ENCODE assay signal across 29 cellular contexts in genomic region chr17:791807-792206, GRCh38. TPM values are rescaled to one million over a fixed set of nuclear protein-coding genes. Genes with fewer than 3 reads are reported as not detected.
DNase-seq lines count a peak whose midpoint lies in the region; ATAC-seq and TF ChIP-seq lines count a peak whose summit lies in the region.
"Had no signal": no experiment of that assay in that cellular context is flagged by ENCODE, and none has a peak within 500 bp of the region (broad histone marks: within the 10 kb centered on the region; RNA-seq: fewer than 3 reads in every experiment).

No MANE protein-coding gene starts in this region.

- no peak for ATAC-seq in HG03159 (IDR thresholded peaks at IDR 0.05; ENCODE audit: unreplicated experiment)
- ATAC-seq: activated CD4-positive, CD25-positive, alpha-beta regulatory T cell treated with anti-CD3 and anti-CD28 coated beads, Interleukin-2, amount 50 U/mL, for 24 hours; activated CD8-positive, alpha-beta memory T cell treated with anti-CD3 and anti-CD28 coated beads, Interleukin-2, amount 10 ng/mL, durations not matched to agents 7 days and 5 days; activated naive CD8-positive, alpha-beta T cell treated with anti-CD3 and anti-CD28 coated beads, Interleukin-2, amount 50 U/mL, for 24 hours; CD8-positive, alpha-beta T cell; stimulated activated naive CD8-positive, alpha-beta T cell treated with anti-CD3 and anti-CD28 coated beads, Interleukin-15, Interleukin-2, amounts not matched to agents 100 U/mL and 50 U/mL, for 24 hours had no signal

- H2BK12ac ChIP-seq in neuronal stem cell (ENCODE audit: low read length): no peak overlapping the region

- peak overlapping the region; percentile 80 for H3K23ac ChIP-seq in neuronal stem cell (ENCODE audit: low read depth, low read length, poor library complexity)

- H3K4me3 ChIP-seq in Caco-2 (ENCODE audit: low read depth, low read length) (no peak overlapping the region), neuronal stem cell (ENCODE audit: low read length in 2 of 2) (no peak overlapping the region)
- H3K4me3 ChIP-seq: dorsolateral prefrontal cortex had no signal

- intact Hi-C loops in Caco-2 (cut with micrococcal nuclease; ENCODE audit: unreplicated experiment): no loop called here

- no peak overlapping the region for H3K27ac Mint-ChIP-seq in Caco-2 (ENCODE audit: unreplicated experiment)
- H3K27ac Mint-ChIP-seq: activated CD8-positive, alpha-beta memory T cell treated with anti-CD3 and anti-CD28 coated beads, Interleukin-2, amount 10 ng/mL, durations not matched to agents 7 days and 5 days; activated naive CD8-positive, alpha-beta T cell treated with anti-CD3 and anti-CD28 coated beads, Interleukin-2, amount 50 U/mL, for 24 hours; CD8-positive, alpha-beta T cell had no signal

- H3K9me3 ChIP-seq in Caco-2: no peaks in the 10 kb centered on the region
- H3K9me3 ChIP-seq in neuronal stem cell (replicated peaks in 1 of 2; ENCODE audit: control insufficient read depth in 2 of 2, insufficient read depth in 1 of 2, low read depth in 1 of 2, low read length in 2 of 2): no peaks in the 10 kb centered on the region
- H3K9me3 ChIP-seq: BE2C, left ventricle myocardium inferior, testis had no signal

- no peaks in the 10 kb centered on the region for H3K27me3 ChIP-seq in Caco-2 (replicated peaks; ENCODE audit: control insufficient read depth, insufficient read depth, low read length)
- no peaks in the 10 kb centered on the region for H3K27me3 ChIP-seq in neuronal stem cell (ENCODE audit: control insufficient read depth in 3 of 3, insufficient read depth in 3 of 3, low read depth in 1 of 3, low read length in 3 of 3)
- H3K27me3 ChIP-seq: BE2C, dorsolateral prefrontal cortex, testis had no signal

- CTCF ChIA-PET in Caco-2 (lab: Charles Lee): interaction anchor here (2.7 kb wide), 1 partner anchor 189 kb away, joined by 8 read pairs; the partner anchor contains the start of gene NXN
- CTCF ChIA-PET in RWPE1 (lab: Yijun Ruan, JAX): interaction anchor here (1.5 kb wide), 1 partner anchor 189 kb away, joined by 7 read pairs; no protein-coding TSS in a partner anchor

- H3K36me3 Mint-ChIP-seq in Caco-2 (ENCODE audit: insufficient read depth, unreplicated experiment): peaks cover 65% of the 10 kb centered on the region

- no peak overlapping the region for H2BK15ac ChIP-seq in neuronal stem cell (ENCODE audit: low read length)

- no peak overlapping the region for H4K8ac ChIP-seq in neuronal stem cell (ENCODE audit: low read depth, low read length)

- no peaks in the 10 kb centered on the region for H3K27me3 Mint-ChIP-seq in Caco-2 (ENCODE audit: insufficient read depth, unreplicated experiment)
- H3K27me3 Mint-ChIP-seq: activated CD8-positive, alpha-beta memory T cell treated with anti-CD3 and anti-CD28 coated beads, Interleukin-2, amount 10 ng/mL, durations not matched to agents 7 days and 5 days; activated naive CD8-positive, alpha-beta T cell treated with anti-CD3 and anti-CD28 coated beads, Interleukin-2, amount 50 U/mL, for 24 hours; naive B cell had no signal

- no peaks in the 10 kb centered on the region for H3K4me1 Mint-ChIP-seq in Caco-2 (ENCODE audit: low read depth, unreplicated experiment)

- H3K9me3 Mint-ChIP-seq in Caco-2 (ENCODE audit: unreplicated experiment): no peaks in the 10 kb centered on the region
- H3K9me3 Mint-ChIP-seq: activated naive CD8-positive, alpha-beta T cell treated with anti-CD3 and anti-CD28 coated beads, Interleukin-2, amount 50 U/mL, for 24 hours; CD8-positive, alpha-beta T cell; naive B cell had no signal

- no peak for TF ChIP-seq CTCF in Caco-2 (IDR thresholded peaks at IDR 0.05; ENCODE audit: insufficient read depth in 1 of 2, low read depth in 1 of 2, low read length in 1 of 2, severe bottlenecking in 1 of 2, unreplicated experiment in 1 of 2)
- no peak for TF ChIP-seq CTCF in RWPE1 (conservative IDR thresholded peaks at IDR 0.05; ENCODE audit: low read depth)

- H3K4me1 ChIP-seq in Caco-2 (no peaks in the 10 kb centered on the region), neuronal stem cell (ENCODE audit: control insufficient read depth in 2 of 2, insufficient read depth in 1 of 2, low read depth in 1 of 2, low read length in 2 of 2) (peaks cover 3 to 12% of the 10 kb centered on the region in 2 donors)
- H3K4me1 ChIP-seq: BE2C had no signal

- H3K4me2 ChIP-seq in neuronal stem cell (ENCODE audit: insufficient read depth, low read length, poor library complexity, severe bottlenecking): no peak overlapping the region

- TSS peak; percentile 13 for BruUV-seq in Caco-2 (replicated peaks; lab: Mats Ljungman, UMichigan)

- no peak overlapping the region for H2BK120ac ChIP-seq in neuronal stem cell (ENCODE audit: low read depth, low read length)

- no peak for DNase-seq in Caco-2
- no peak for DNase-seq in RWPE1 (ENCODE audit: low spot score)
- no peak for DNase-seq in epithelial cell of prostate (ENCODE audit: low read depth, low spot score)
- DNase-seq in neuronal stem cell (ENCODE audit: low spot score): no peak
- no peak for DNase-seq in glomerular visceral epithelial cell (ENCODE audit: extremely low spot score)
- DNase-seq in A172 (ENCODE audit: low spot score): no peak
- DNase-seq: activated CD4-positive, alpha-beta T cell treated with anti-CD3 and anti-CD28 coated beads, Interleukin-2, amount 50 U/mL, for 4 hours; activated CD8-positive, alpha-beta memory T cell treated with anti-CD3 and anti-CD28 coated beads, Interleukin-2, amount 10 ng/mL, durations not matched to agents 7 days and 5 days; activated naive CD8-positive, alpha-beta T cell treated with anti-CD3 and anti-CD28 coated beads, Interleukin-2, amount 50 U/mL, for 24 hours; activated T-cell treated with anti-CD3 and anti-CD28 coated beads, Interleukin-2, amount 50 U/mL, for 48 hours; BE2C; CD8-positive, alpha-beta T cell; DMS 273 treated with DMSO at 0.1 percent for 48 hours; EL; Kasumi-1; left ventricle myocardium inferior; midbrain; naive B cell; NCI-H1436; NCI-H2081; NCI-H226; NCI-H526 treated with DMSO at 0.1 percent for 48 hours; NK-92 treated with Interleukin-12 subunit alpha and Interleukin-12 subunit beta, amount 100 ng/mL, for 24 hours; stimulated activated naive CD8-positive, alpha-beta T cell treated with anti-CD3 and anti-CD28 coated beads, Interleukin-15, Interleukin-2, amounts not matched to agents 100 U/mL and 50 U/mL, for 24 hours; T-helper 2 cell; testis had no signal

- no peak overlapping the region for H3K4me3 Mint-ChIP-seq in Caco-2 (ENCODE audit: unreplicated experiment)
- H3K4me3 Mint-ChIP-seq: activated CD8-positive, alpha-beta memory T cell treated with anti-CD3 and anti-CD28 coated beads, Interleukin-2, amount 10 ng/mL, durations not matched to agents 7 days and 5 days; activated naive CD8-positive, alpha-beta T cell treated with anti-CD3 and anti-CD28 coated beads, Interleukin-2, amount 50 U/mL, for 24 hours; CD8-positive, alpha-beta T cell had no signal

- no peak overlapping the region for H2AK5ac ChIP-seq in neuronal stem cell (ENCODE audit: low read depth, low read length)

- no peaks in the 10 kb centered on the region for H3K36me3 ChIP-seq in Caco-2 (ENCODE audit: control insufficient read depth, insufficient read depth, low read length)
- peaks cover 31 to 74% of the 10 kb centered on the region in 2 donors for H3K36me3 ChIP-seq in neuronal stem cell (replicated peaks in 1 of 2; ENCODE audit: control insufficient read depth in 2 of 2, insufficient read depth in 2 of 2, low read length in 2 of 2)

- H3K4ac ChIP-seq in neuronal stem cell (ENCODE audit: low read length): no peak overlapping the region

- no peak overlapping the region for H2BK5ac ChIP-seq in neuronal stem cell (ENCODE audit: low read length)

- POLR2A ChIA-PET in Caco-2 (lab: Charles Lee) (no interaction called here), RWPE1 (lab: Yijun Ruan, JAX; ENCODE audit: low non-redundant PET) (no interaction called here)

- no CpG with 5 or more reads among the region's 19 CpGs for WGBS in neuronal stem cell (ENCODE audit: extremely low coverage in 2 of 2, insufficient read length in 2 of 2, insufficient replicate concordance in 1 of 2), 2 donors

- H3K9ac ChIP-seq in neuronal stem cell (ENCODE audit: low read depth, low read length, poor library complexity): no peak overlapping the region

- no peak overlapping the region for H4K91ac ChIP-seq in neuronal stem cell (ENCODE audit: low read depth, low read length, poor library complexity)

- H3K27ac ChIP-seq in RWPE1 (peak overlapping the region; percentile 98), epithelial cell of prostate (peak overlapping the region; percentile 37), neuronal stem cell (replicated peaks; ENCODE audit: low read length) (no peak overlapping the region)
- H3K27ac ChIP-seq: dorsolateral prefrontal cortex, left ventricle myocardium inferior, testis had no signal

- no peak overlapping the region for H3K18ac ChIP-seq in neuronal stem cell (ENCODE audit: low read length)

- H2AFZ ChIP-seq in neuronal stem cell (ENCODE audit: low read length): no peak overlapping the region

- H3K14ac ChIP-seq in neuronal stem cell (ENCODE audit: low read length): no peak overlapping the region

- peaks cover 4% of the 10 kb centered on the region for H3K79me1 ChIP-seq in neuronal stem cell (ENCODE audit: low read depth, low read length)

RNA-seq across cellular contexts. Expression of gene MRM3, which starts 9.7 kb away (rescaled TPM):
- 11.0 and 14.1 TPM in 2 replicates for total RNA-seq in Caco-2 (2022)
- 11.1 TPM for polyA plus RNA-seq in neuronal stem cell (2013, experiment 1 of 2)
- polyA plus RNA-seq in neuronal stem cell (2013, experiment 2 of 2): 11.0 TPM
- total RNA-seq in A172 (2014; rRNA removed; shearing (Covaris generic)): 36.3 and 37.7 TPM in 2 replicates

RNA-seq across cellular contexts. Expression of gene GLOD4, which starts 9.7 kb away (rescaled TPM):
- 69.7 and 74.0 TPM in 2 replicates for total RNA-seq in Caco-2 (2022)
- polyA plus RNA-seq in neuronal stem cell (2013, experiment 1 of 2): 79.0 TPM
- 78.5 TPM for polyA plus RNA-seq in neuronal stem cell (2013, experiment 2 of 2)
- total RNA-seq in A172 (2014; rRNA removed; shearing (Covaris generic)): 128 and 138 TPM in 2 replicates

RNA-seq across cellular contexts. Expression of gene GEMIN4, which starts 39.7 kb away (rescaled TPM):
- total RNA-seq in Caco-2 (2022): 19.1 and 20.3 TPM in 2 replicates
- 23.9 TPM for polyA plus RNA-seq in neuronal stem cell (2013, experiment 1 of 2)
- polyA plus RNA-seq in neuronal stem cell (2013, experiment 2 of 2): 22.5 TPM
- total RNA-seq in A172 (2014; rRNA removed; shearing (Covaris generic)): 17.9 and 24.0 TPM in 2 replicates

RNA-seq across cellular contexts. Expression of gene TLCD3A, which starts 59.4 kb away (rescaled TPM):
- total RNA-seq in Caco-2 (2022): 13.4 and 14.7 TPM in 2 replicates
- 25.6 TPM for polyA plus RNA-seq in neuronal stem cell (2013, experiment 1 of 2)
- 25.3 TPM for polyA plus RNA-seq in neuronal stem cell (2013, experiment 2 of 2)
- 34.9 and 37.7 TPM in 2 replicates for total RNA-seq in A172 (2014; rRNA removed; shearing (Covaris generic))
